Comparison of ENCODE assay signal across 8 cellular contexts in the genomic region with DNA sequence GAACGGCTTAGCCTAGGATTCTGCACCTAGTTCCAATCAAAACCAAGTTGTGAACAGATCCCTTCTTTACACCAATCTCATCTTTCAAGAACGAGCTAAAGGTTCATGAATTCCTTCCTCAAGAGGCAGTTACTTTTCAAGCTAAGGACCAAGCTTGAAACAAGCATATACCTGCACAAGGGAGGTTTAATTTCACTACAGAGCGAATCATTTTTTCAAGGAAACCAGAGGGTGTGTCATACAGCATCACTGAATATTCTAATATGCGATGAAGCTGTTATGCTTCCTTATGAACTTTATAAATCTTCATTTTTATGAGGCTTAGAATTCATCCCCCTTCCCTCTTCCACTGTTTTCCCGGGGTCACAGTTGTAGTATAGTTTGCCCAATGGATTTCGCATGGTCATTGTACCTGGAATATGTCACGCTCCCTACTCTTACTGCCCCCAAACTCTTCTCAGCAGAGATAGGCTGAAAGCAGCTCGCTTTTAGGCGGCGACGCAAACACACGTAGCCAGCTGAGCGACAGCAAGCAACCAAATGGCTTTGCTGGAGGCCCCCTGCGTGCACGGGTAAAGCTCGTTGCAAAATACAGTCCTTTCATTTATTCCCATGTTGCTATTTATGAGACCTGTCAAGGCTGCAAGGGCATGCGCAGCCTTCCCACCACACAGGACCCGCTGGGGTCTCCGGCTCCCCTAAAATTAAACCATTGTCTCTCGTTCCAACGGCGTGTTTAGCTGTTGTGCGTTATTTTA. TPM values are rescaled to one million over a fixed set of nuclear protein-coding genes. Genes with fewer than 3 reads are reported as not detected.
DNase-seq lines count a peak whose midpoint lies in the region; ATAC-seq, FAIRE-seq and TF ChIP-seq lines count a peak whose summit lies in the region.

No MANE protein-coding gene starts in this region.

- peak; percentile 53 for DNase-seq in AG20443 (ENCODE audit: low spot score)
- no peak for DNase-seq in GM19239 (ENCODE audit: insufficient read length, low spot score)
- DNase-seq in HT-29 (ENCODE audit: low spot score) = peak; percentile 60
- peak; percentile 72 for DNase-seq in OCI-LY7 (ENCODE audit: low spot score)
- peak; percentile 13 for DNase-seq in activated effector memory CD4-positive, alpha-beta T cell treated with Interleukin-2 at 50 U/mL for 16 hours
- peak; percentile 16 for DNase-seq in fibroblast of the conjunctiva (ENCODE audit: low read depth)
- DNase-seq in neuronal stem cell (ENCODE audit: low spot score) = peak; percentile 21
- DNase-seq in upper lobe of right lung = no peak

- TF ChIP-seq CTCF in OCI-LY7 (conservative IDR thresholded peaks at IDR 0.05; ENCODE audit: low read length) (no peak), upper lobe of right lung (IDR thresholded peaks at IDR 0.05) (no peak)

- H2BK12ac ChIP-seq in neuronal stem cell (ENCODE audit: low read length) = no peak overlapping the region

- H3K79me1 ChIP-seq in neuronal stem cell (ENCODE audit: low read depth, low read length) = no peaks in the 10 kb centered on the region

- H4K91ac ChIP-seq in neuronal stem cell (ENCODE audit: low read depth, low read length, poor library complexity) = no peak overlapping the region

- no peak overlapping the region for H2AK5ac ChIP-seq in neuronal stem cell (ENCODE audit: low read depth, low read length)

- H3K23ac ChIP-seq in neuronal stem cell (ENCODE audit: low read depth, low read length, poor library complexity) = no peak overlapping the region

- H3K9me2 ChIP-seq in OCI-LY7 (ENCODE audit: insufficient read depth, low read length) = no peaks in the 10 kb centered on the region

- H3K79me2 ChIP-seq in OCI-LY7 (ENCODE audit: insufficient read depth, low read depth, low read length) = peaks cover 78% of the 10 kb centered on the region

- H3K27me3 ChIP-seq in neuronal stem cell (ENCODE audit: control insufficient read depth in 3 of 3, insufficient read depth in 3 of 3, low read depth in 1 of 3, low read length in 3 of 3) = no peaks in the 10 kb centered on the region
- no peaks in the 10 kb centered on the region for H3K27me3 ChIP-seq in upper lobe of right lung

- BruUV-seq in OCI-LY7 (replicated peaks; lab: Mats Ljungman, UMichigan) = no TSS peak

- WGBS in neuronal stem cell (ENCODE audit: extremely low coverage in 2 of 2, insufficient read length in 2 of 2, insufficient replicate concordance in 1 of 2), 2 donors = no CpG with 5 or more reads among the region's 23 CpGs

- ATAC-seq in upper lobe of right lung = peak; percentile 37

- H3K27ac ChIP-seq in OCI-LY7 (ENCODE audit: low read depth, low read length, poor library complexity, severe bottlenecking) (peak overlapping the region; percentile 64), neuronal stem cell (replicated peaks; ENCODE audit: low read length) (no peak overlapping the region), upper lobe of right lung (peak overlapping the region; percentile 88)

- peak overlapping the region; percentile 79 for H3K4me2 ChIP-seq in OCI-LY7 (ENCODE audit: low read length)
- peak overlapping the region; percentile 72 for H3K4me2 ChIP-seq in neuronal stem cell (ENCODE audit: insufficient read depth, low read length, poor library complexity, severe bottlenecking)

- H3K9ac ChIP-seq in neuronal stem cell (ENCODE audit: low read depth, low read length, poor library complexity) = peak overlapping the region; percentile 16

- no peak overlapping the region for H2BK5ac ChIP-seq in neuronal stem cell (ENCODE audit: low read length)

- H4K8ac ChIP-seq in neuronal stem cell (ENCODE audit: low read depth, low read length) = no peak overlapping the region

- H3K4me1 ChIP-seq in OCI-LY7 (ENCODE audit: insufficient read depth, low read length, poor library complexity, severe bottlenecking) (peaks cover 23% of the 10 kb centered on the region), neuronal stem cell (ENCODE audit: control insufficient read depth in 2 of 2, insufficient read depth in 1 of 2, low read depth in 1 of 2, low read length in 2 of 2) (peaks cover 0 to 4% of the 10 kb centered on the region in 2 donors), upper lobe of right lung (peaks cover 26% of the 10 kb centered on the region)

- intact Hi-C loops in OCI-LY7 (cut with micrococcal nuclease; ENCODE audit: unreplicated experiment) = loop anchor here (5.0 kb wide), 2 partner anchors 244 to 1234 kb away; a partner anchor contains a TSS
- intact Hi-C loops in upper lobe of right lung (cut with DNase I) = no loop called here

- H3K4me3 ChIP-seq in OCI-LY7 (ENCODE audit: low read depth, low read length, poor library complexity, severe bottlenecking) (peak overlapping the region; percentile 85), neuronal stem cell (ENCODE audit: low read length in 2 of 2) (peak overlapping the region; percentile 79 to 97), upper lobe of right lung (peak overlapping the region; percentile 96)

- CTCF ChIA-PET in OCI-LY7 (lab: Charles Lee; ENCODE audit: unreplicated experiment) = no interaction called here

- H3K36me3 ChIP-seq in OCI-LY7 (ENCODE audit: insufficient read depth, low read length) (peaks cover 31% of the 10 kb centered on the region), neuronal stem cell (replicated peaks in 1 of 2; ENCODE audit: control insufficient read depth in 2 of 2, insufficient read depth in 2 of 2, low read length in 2 of 2) (peaks cover 3 to 33% of the 10 kb centered on the region in 2 donors), upper lobe of right lung (peaks cover 6% of the 10 kb centered on the region)

- H2BK120ac ChIP-seq in neuronal stem cell (ENCODE audit: low read depth, low read length) = no peak overlapping the region

- no peaks in the 10 kb centered on the region for H4K20me1 ChIP-seq in OCI-LY7 (ENCODE audit: insufficient read depth, low read length)

- no peak overlapping the region for H3K4ac ChIP-seq in neuronal stem cell (ENCODE audit: low read length)

- no peak overlapping the region for H3K18ac ChIP-seq in neuronal stem cell (ENCODE audit: low read length)

- no peak overlapping the region for H2BK15ac ChIP-seq in neuronal stem cell (ENCODE audit: low read length)

- peak overlapping the region; percentile 80 for H2AFZ ChIP-seq in OCI-LY7 (ENCODE audit: low read length)
- H2AFZ ChIP-seq in neuronal stem cell (ENCODE audit: low read length) = peak overlapping the region; percentile 97

- peak; percentile 66 for FAIRE-seq in GM19239 (lab: Jason Lieb, UNC)

- H3K9me3 ChIP-seq in OCI-LY7 (ENCODE audit: low read length) = no peaks in the 10 kb centered on the region
- no peaks in the 10 kb centered on the region for H3K9me3 ChIP-seq in neuronal stem cell (replicated peaks in 1 of 2; ENCODE audit: control insufficient read depth in 2 of 2, insufficient read depth in 1 of 2, low read depth in 1 of 2, low read length in 2 of 2)
- H3K9me3 ChIP-seq in upper lobe of right lung = no peaks in the 10 kb centered on the region

- no peak overlapping the region for H3K14ac ChIP-seq in neuronal stem cell (ENCODE audit: low read length)

- POLR2A ChIA-PET in OCI-LY7 (lab: Charles Lee) = interaction anchor here (0.7 to 3.2 kb wide), 14 partner anchors 9 to 570 kb away, joined by 3 to 10 read pairs (median 3); no protein-coding TSS in a partner anchor

RNA-seq across cellular contexts. Expression of a gene that starts 0.8 kb away (rescaled TPM):
- total RNA-seq in HT-29 (2014; rRNA removed; shearing (Covaris generic)) = 5.0 and 5.4 TPM in 2 replicates
- total RNA-seq in OCI-LY7 (2014; rRNA removed; shearing (Covaris generic)) = 9.1 and 32.0 TPM in 2 replicates
- total RNA-seq in OCI-LY7 (2022) (18.3 and 23.2 TPM in 2 replicates), upper lobe of right lung (10.0 TPM)
- 4.3 TPM for polyA plus RNA-seq in neuronal stem cell (2013, experiment 1 of 2)
- 4.9 TPM for polyA plus RNA-seq in neuronal stem cell (2013, experiment 2 of 2)

RNA-seq across cellular contexts. Expression of a gene that starts 1.1 kb away (rescaled TPM):
- total RNA-seq in HT-29 (2014; rRNA removed; shearing (Covaris generic)) = 58.9 and 59.4 TPM in 2 replicates
- total RNA-seq in OCI-LY7 (2014; rRNA removed; shearing (Covaris generic)) = 70.5 and 71.8 TPM in 2 replicates
- 74.0 and 81.1 TPM in 2 replicates for total RNA-seq in OCI-LY7 (2022)
- polyA plus RNA-seq in neuronal stem cell (2013, experiment 1 of 2) = 87.4 TPM
- polyA plus RNA-seq in neuronal stem cell (2013, experiment 2 of 2) = 89.8 TPM
- total RNA-seq in upper lobe of right lung = 12.1 TPM

Comparison
In these comparisons a context has a peak if more than half of its experiments do, and no peak if none do; other contexts are left out.
1. DNase-seq: peak in AG20443 (single experiment), HT-29 (single experiment), OCI-LY7 (single experiment), activated effector memory CD4-positive, alpha-beta T cell treated with Interleukin-2 at 50 U/mL for 16 hours (single experiment), fibroblast of the conjunctiva (single experiment) and neuronal stem cell (single experiment); none in GM19239 (single experiment) and upper lobe of right lung (single experiment).
2. Peak in every context shown above with its lines, with median percentiles within 50 percentile points of each other: H3K4me3 ChIP-seq.